ENCODE assay signal across 8 cellular contexts in genomic region chr18:74291771-74292540, GRCh38. TPM values are rescaled to one million over a fixed set of nuclear protein-coding genes. Genes with fewer than 3 reads are reported as not detected.
DNase-seq lines count a peak whose midpoint lies in the region; ATAC-seq, FAIRE-seq and TF ChIP-seq lines count a peak whose summit lies in the region.

A gene with protein sequence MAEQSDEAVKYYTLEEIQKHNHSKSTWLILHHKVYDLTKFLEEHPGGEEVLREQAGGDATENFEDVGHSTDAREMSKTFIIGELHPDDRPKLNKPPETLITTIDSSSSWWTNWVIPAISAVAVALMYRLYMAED (minus strand): TSS chr18:74291963. CDS start chr18:74291875, 88 bp downstream.

- TF ChIP-seq POLR2A in H54 (IDR thresholded peaks at IDR 0.05; ENCODE audit: low read depth, low read length): no peak; the same call in 1 of the 2 replicates

- peak; percentile 100 for ATAC-seq in HG02763 (IDR thresholded peaks at IDR 0.05; ENCODE audit: unreplicated experiment)

- no peak for FAIRE-seq in H54 (lab: Jason Lieb, UNC)

- TF ChIP-seq CTCF in GM12874 (IDR thresholded peaks at IDR 0.05; ENCODE audit: insufficient read depth, low read depth, low read length): 0 out of 2 replicates have a peak, but pooled peaks have one; percentile 16
- TF ChIP-seq CTCF in astrocyte of the cerebellum (IDR thresholded peaks at IDR 0.05; ENCODE audit: low read depth, low read length, missing control alignments): peak; percentile 28

- peak within 1 kb of the TSS; percentile 75 for H3K4me3 ChIP-seq in astrocyte of the cerebellum (ENCODE audit: low read depth, low read length)

- in situ Hi-C loops in astrocyte of the cerebellum (cut with HindIII; ENCODE audit: low sequenced_read_pairs): no loop called here

- DNase-seq in NCI-H146 (lab: John Stamatoyannopoulos, UW) (peak; percentile 99), T-helper 22 cell (ENCODE audit: low read depth) (peak; percentile 96), astrocyte of the cerebellum (ENCODE audit: low read depth) (peak; percentile 89), hepatic stellate cell (ENCODE audit: low spot score) (peak; percentile 100), renal cortical epithelial cell (ENCODE audit: low read depth) (peak; percentile 89), H54 (ENCODE audit: insufficient read length, low spot score) (no peak)

RNA-seq across cellular contexts. Expression of the gene that starts here (rescaled TPM):
- total RNA-seq in renal cortical epithelial cell: 163 and 256 TPM in 2 replicates
